ENCODE assay signal across 11 cellular contexts in genomic region chr11:14065153-14065552, GRCh38.
DNase-seq lines count a peak whose midpoint lies in the region; ATAC-seq and TF ChIP-seq lines count a peak whose summit lies in the region.
"Had no signal": no experiment of that assay in that cellular context is flagged by ENCODE, and none has a peak within 500 bp of the region (broad histone marks: within the 10 kb centered on the region; RNA-seq: fewer than 3 reads in every experiment).

No MANE protein-coding gene starts in this region.

- CTCF ChIA-PET in mammary epithelial cell (lab: Charles Lee; ENCODE audit: low non-redundant PET), result no interaction called here
- CTCF ChIA-PET in MCF 10A (lab: Yijun Ruan, JAX), result no interaction called here
- CTCF ChIA-PET in activated naive CD4-positive, alpha-beta T cell treated with anti-CD3 and anti-CD28 coated beads, Interleukin-2, amount 10 ng/mL, durations not matched to agents 7 days and 5 days (lab: Charles Lee), result interaction anchor here (1.0 kb wide), 1 partner anchor 13 kb away, joined by 3 read pairs; no protein-coding TSS in a partner anchor

- ATAC-seq in GM21526 (IDR thresholded peaks at IDR 0.05; ENCODE audit: low FRiP score, unreplicated experiment), result no peak
- no peak for ATAC-seq in GM18511 (IDR thresholded peaks at IDR 0.05; ENCODE audit: unreplicated experiment)
- ATAC-seq: natural killer cell had no signal

- H3K36me3 Mint-ChIP-seq in MCF 10A (ENCODE audit: insufficient read depth, unreplicated experiment), result no peaks in the 10 kb centered on the region
- peaks cover 4% of the 10 kb centered on the region for H3K36me3 Mint-ChIP-seq in activated naive CD4-positive, alpha-beta T cell treated with anti-CD3 and anti-CD28 coated beads, Interleukin-2, amount 10 ng/mL, durations not matched to agents 7 days and 5 days
- H3K36me3 Mint-ChIP-seq: natural killer cell had no signal

- no peak overlapping the region for H3K4me3 Mint-ChIP-seq in MCF 10A (ENCODE audit: unreplicated experiment)
- peak overlapping the region; percentile 26 for H3K4me3 Mint-ChIP-seq in activated naive CD4-positive, alpha-beta T cell treated with anti-CD3 and anti-CD28 coated beads, Interleukin-2, amount 10 ng/mL, durations not matched to agents 7 days and 5 days
- H3K4me3 Mint-ChIP-seq: natural killer cell had no signal

- no peaks in the 10 kb centered on the region for H3K4me1 Mint-ChIP-seq in MCF 10A (ENCODE audit: insufficient read depth, unreplicated experiment)
- peaks cover 18% of the 10 kb centered on the region for H3K4me1 Mint-ChIP-seq in activated naive CD4-positive, alpha-beta T cell treated with anti-CD3 and anti-CD28 coated beads, Interleukin-2, amount 10 ng/mL, durations not matched to agents 7 days and 5 days

- POLR2A ChIA-PET in MCF 10A (lab: Yijun Ruan, JAX), result interaction anchor here (0.6 kb wide), 1 partner anchor 322 kb away, joined by 3 read pairs; no protein-coding TSS in a partner anchor

- no peaks in the 10 kb centered on the region for H3K9me3 ChIP-seq in mammary epithelial cell (replicated peaks; ENCODE audit: insufficient read depth, low read length)

- intact Hi-C loops in mammary epithelial cell (cut with micrococcal nuclease), result no loop called here
- intact Hi-C loops in MCF 10A (cut with micrococcal nuclease), result no loop called here

- TF ChIP-seq CTCF in mammary epithelial cell (conservative IDR thresholded peaks at IDR 0.05 in 1 of 2, IDR thresholded peaks at IDR 0.05 in 1 of 2; ENCODE audit: extremely low read depth in 1 of 2, insufficient read depth in 1 of 2, low read depth in 1 of 2, low read length in 2 of 2) (no peak), MCF 10A (IDR thresholded peaks at IDR 0.05; ENCODE audit: unreplicated experiment) (no peak)

- peaks cover 5% of the 10 kb centered on the region for H3K4me1 ChIP-seq in mammary epithelial cell (ENCODE audit: insufficient read depth, low read length)

- dilution Hi-C loops in mammary epithelial cell (cut with HindIII; ENCODE audit: low sequenced_read_pairs), result no loop called here

- H3K27me3 Mint-ChIP-seq in MCF 10A (ENCODE audit: insufficient read depth, unreplicated experiment), result peaks cover 26% of the 10 kb centered on the region
- H3K27me3 Mint-ChIP-seq in activated naive CD4-positive, alpha-beta T cell treated with anti-CD3 and anti-CD28 coated beads, Interleukin-2, amount 10 ng/mL, durations not matched to agents 7 days and 5 days, result peaks cover 8% of the 10 kb centered on the region

- H3K9ac ChIP-seq in mammary epithelial cell (ENCODE audit: insufficient read depth, low read length), result no peak overlapping the region

- H3K4me2 ChIP-seq in mammary epithelial cell (ENCODE audit: insufficient read depth, low read depth, low read length), result peak overlapping the region; percentile 52

- no peaks in the 10 kb centered on the region for H3K9me3 Mint-ChIP-seq in MCF 10A (ENCODE audit: unreplicated experiment)
- H3K9me3 Mint-ChIP-seq in activated naive CD4-positive, alpha-beta T cell treated with anti-CD3 and anti-CD28 coated beads, Interleukin-2, amount 10 ng/mL, durations not matched to agents 7 days and 5 days, result no peaks in the 10 kb centered on the region
- H3K9me3 Mint-ChIP-seq: natural killer cell had no signal

- H3K36me3 ChIP-seq in mammary epithelial cell (ENCODE audit: insufficient read depth, low read length), result no peaks in the 10 kb centered on the region

- H3K27ac Mint-ChIP-seq in MCF 10A (ENCODE audit: low read depth, unreplicated experiment), result no peak overlapping the region
- no peak overlapping the region for H3K27ac Mint-ChIP-seq in activated naive CD4-positive, alpha-beta T cell treated with anti-CD3 and anti-CD28 coated beads, Interleukin-2, amount 10 ng/mL, durations not matched to agents 7 days and 5 days
- H3K27ac Mint-ChIP-seq: natural killer cell had no signal

- in situ Hi-C loops in mammary epithelial cell (cut with MboI; ENCODE audit: low sequenced_read_pairs in 2 of 2), result no loop called here

- BruUV-seq in mammary epithelial cell (replicated peaks; lab: Mats Ljungman, UMichigan) (no TSS peak), MCF 10A (replicated peaks; lab: Mats Ljungman, UMichigan) (no TSS peak)

- H3K79me2 ChIP-seq in mammary epithelial cell (ENCODE audit: insufficient read depth, low read length), result no peaks in the 10 kb centered on the region

- no peak overlapping the region for H3K4me3 ChIP-seq in mammary epithelial cell (replicated peaks in 1 of 3; ENCODE audit: insufficient read depth in 1 of 3, low read depth in 2 of 3, low read length in 3 of 3)

- no peaks in the 10 kb centered on the region for H3K27me3 ChIP-seq in mammary epithelial cell (ENCODE audit: insufficient read depth, low read length)

- no peaks in the 10 kb centered on the region for H4K20me1 ChIP-seq in mammary epithelial cell (ENCODE audit: insufficient read depth, low read length)

- H3K27ac ChIP-seq in mammary epithelial cell (ENCODE audit: insufficient read depth, low read depth, low read length), result no peak overlapping the region

- no peak for DNase-seq in mammary epithelial cell
- no peak for DNase-seq in MCF 10A (ENCODE audit: unreplicated experiment)
- peak; percentile 27 for DNase-seq in activated naive CD4-positive, alpha-beta T cell treated with anti-CD3 and anti-CD28 coated beads, Interleukin-2, amount 10 ng/mL, durations not matched to agents 7 days and 5 days
- DNase-seq in midbrain (lab: John Stamatoyannopoulos, UW), result peak; percentile 31
- DNase-seq in superior temporal gyrus (ENCODE audit: extremely low spot score), result peak; percentile 27
- DNase-seq in SW480 (ENCODE audit: low spot score), result no peak
- DNase-seq: activated gamma-delta T cell treated with Interleukin-2 at 50 U/mL for 16 hours, natural killer cell, NCI-H446 had no signal

- 16% methylated on average over 7 of the region's 8 CpGs for WGBS in mammary epithelial cell (ENCODE audit: low coverage, missing lambda C conversion rate)

- H2AFZ ChIP-seq in mammary epithelial cell (ENCODE audit: low read depth, low read length), result peak overlapping the region; percentile 70

Comparison
In these comparisons a context has a peak if more than half of its experiments do, and no peak if none do; other contexts are left out.
1. DNase-seq: peak in activated naive CD4-positive, alpha-beta T cell treated with anti-CD3 and anti-CD28 coated beads, Interleukin-2, amount 10 ng/mL, durations not matched to agents 7 days and 5 days (single experiment), midbrain (single experiment) and superior temporal gyrus (single experiment); none in mammary epithelial cell (single experiment), MCF 10A (single experiment) and SW480 (single experiment).